In genomic region chr18:71018816-71019215, GRCh38 we compare ENCODE assay signal across 29 cellular contexts.
"Had no signal": no experiment of that assay in that cellular context is flagged by ENCODE, and none has a peak within 500 bp of the region (broad histone marks: within the 10 kb centered on the region; RNA-seq: fewer than 3 reads in every experiment).

No MANE protein-coding gene starts in this region.

- H3K27me3 Mint-ChIP-seq: stimulated activated memory B cell treated with anti-CD40 and anti-IgM and Interleukin-4, amounts not matched to agents 10 μg/mL and 1 μg/mL and 100 μg/mL, for 72 hours; stimulated activated naive B cell treated with anti-CD40 and anti-IgM and Interleukin-4, amounts not matched to agents 10 μg/mL and 1 μg/mL and 100 μg/mL, for 72 hours; stimulated activated naive CD8-positive, alpha-beta T cell treated with anti-CD3 and anti-CD28 coated beads, Interleukin-15, amount 100 ng/mL, for 72 hours; stimulated activated naive CD8-positive, alpha-beta T cell treated with anti-CD3 and anti-CD28 coated beads, Interleukin-15, Interleukin-2, amounts not matched to agents 100 ng/mL and 50 ng/mL, for 24 hours; type B pancreatic cell had no signal

- FAIRE-seq: urothelium cell line had no signal

- H3K27me3 ChIP-seq: stomach, suprapubic skin, testis, thyroid gland, tibial artery, tibial nerve, transverse colon, upper lobe of left lung, upper lobe of right lung, uterus, vagina had no signal

- H3K4me3 Mint-ChIP-seq: stimulated activated effector memory CD8-positive, alpha-beta T cell treated with anti-CD3 and anti-CD28 coated beads, Interleukin-12 subunit alpha, Interleukin-12 subunit beta, amount 100 ng/mL, for 72 hours; stimulated activated memory B cell treated with anti-CD40 and anti-IgM and Interleukin-4, amounts not matched to agents 10 μg/mL and 1 μg/mL and 100 μg/mL, for 72 hours; stimulated activated naive B cell treated with anti-CD40 and anti-IgM and Interleukin-4, amounts not matched to agents 10 μg/mL and 1 μg/mL and 100 μg/mL, for 72 hours; stimulated activated naive CD8-positive, alpha-beta T cell treated with anti-CD3 and anti-CD28 coated beads, Interleukin-15, amount 100 ng/mL, for 72 hours; stimulated activated naive CD8-positive, alpha-beta T cell treated with anti-CD3 and anti-CD28 coated beads, Interleukin-15, Interleukin-2, amounts not matched to agents 100 ng/mL and 50 ng/mL, for 24 hours; type B pancreatic cell had no signal

- H3K27ac Mint-ChIP-seq: stimulated activated effector memory CD8-positive, alpha-beta T cell treated with anti-CD3 and anti-CD28 coated beads, Interleukin-12 subunit alpha, Interleukin-12 subunit beta, amount 100 ng/mL, for 72 hours; stimulated activated memory B cell treated with anti-CD40 and anti-IgM and Interleukin-4, amounts not matched to agents 10 μg/mL and 1 μg/mL and 100 μg/mL, for 72 hours; stimulated activated naive B cell treated with anti-CD40 and anti-IgM and Interleukin-4, amounts not matched to agents 10 μg/mL and 1 μg/mL and 100 μg/mL, for 72 hours; stimulated activated naive CD8-positive, alpha-beta T cell treated with anti-CD3 and anti-CD28 coated beads, Interleukin-15, amount 100 ng/mL, for 72 hours; stimulated activated naive CD8-positive, alpha-beta T cell treated with anti-CD3 and anti-CD28 coated beads, Interleukin-15, Interleukin-2, amounts not matched to agents 100 ng/mL and 50 ng/mL, for 24 hours; type B pancreatic cell had no signal

- H3K4me1 Mint-ChIP-seq: stimulated activated effector memory CD8-positive, alpha-beta T cell treated with anti-CD3 and anti-CD28 coated beads, Interleukin-12 subunit alpha, Interleukin-12 subunit beta, amount 100 ng/mL, for 72 hours; stimulated activated memory B cell treated with anti-CD40 and anti-IgM and Interleukin-4, amounts not matched to agents 10 μg/mL and 1 μg/mL and 100 μg/mL, for 72 hours; stimulated activated naive B cell treated with anti-CD40 and anti-IgM and Interleukin-4, amounts not matched to agents 10 μg/mL and 1 μg/mL and 100 μg/mL, for 72 hours; stimulated activated naive CD8-positive, alpha-beta T cell treated with anti-CD3 and anti-CD28 coated beads, Interleukin-15, amount 100 ng/mL, for 72 hours had no signal

- DNase-seq: stimulated activated CD4-positive, alpha-beta T cell treated with anti-CD3 and anti-CD28 coated beads, Interleukin-2, amount 100 ng/mL, for 48 hours; stimulated activated CD4-positive, alpha-beta T cell treated with anti-CD3 and anti-CD28 coated beads, Interleukin-4, amount 100 ng/mL, for 1 hour; stimulated activated CD4-positive, alpha-beta T cell treated with anti-CD3 and anti-CD28 coated beads, Interleukin-4, amount 100 ng/mL, for 24 hours; stimulated activated CD4-positive, alpha-beta T cell treated with anti-CD3 and anti-CD28 coated beads, Interleukin-4, amount 100 ng/mL, for 4 hours; stimulated activated CD8-positive, alpha-beta memory T cell treated with anti-CD3 and anti-CD28 coated beads, Interleukin-4, amount 100 ng/mL, for 48 hours; stimulated activated naive B cell treated with anti-CD40 and anti-IgM and Interleukin-4, amounts not matched to agents 10 μg/mL and 1 μg/mL and 100 μg/mL, for 72 hours; stimulated activated naive CD4-positive, alpha-beta T cell; stimulated activated naive CD4-positive, alpha-beta T cell treated with Interleukin-2 at 50 U/mL for 16 hours; stimulated activated naive CD8-positive, alpha-beta T cell treated with anti-CD3 and anti-CD28 coated beads, Interleukin-15, amount 100 ng/mL, for 72 hours; stimulated activated naive CD8-positive, alpha-beta T cell treated with anti-CD3 and anti-CD28 coated beads, Interleukin-15, Interleukin-2, amounts not matched to agents 100 U/mL and 50 U/mL, for 24 hours; stomach; substantia nigra; testis; thyroid gland; tibial artery; transverse colon; trophoblast cell; upper lobe of left lung; upper lobe of right lung; uterus had no signal

- H3K27ac ChIP-seq: stomach, suprapubic skin, testis, thoracic aorta, thyroid gland, tibial artery, tibial nerve, transverse colon, upper lobe of left lung, upper lobe of right lung, uterus, vagina had no signal

- H3K36me3 Mint-ChIP-seq: stimulated activated effector memory CD8-positive, alpha-beta T cell treated with anti-CD3 and anti-CD28 coated beads, Interleukin-12 subunit alpha, Interleukin-12 subunit beta, amount 100 ng/mL, for 72 hours; stimulated activated memory B cell treated with anti-CD40 and anti-IgM and Interleukin-4, amounts not matched to agents 10 μg/mL and 1 μg/mL and 100 μg/mL, for 72 hours; stimulated activated naive B cell treated with anti-CD40 and anti-IgM and Interleukin-4, amounts not matched to agents 10 μg/mL and 1 μg/mL and 100 μg/mL, for 72 hours; type B pancreatic cell had no signal

- H3K9me3 ChIP-seq: suprapubic skin, testis, thoracic aorta, thyroid gland, upper lobe of left lung, upper lobe of right lung, uterus, vagina had no signal

- H3K4me3 ChIP-seq: stomach, suprapubic skin, testis, thoracic aorta, thyroid gland, tibial artery, tibial nerve, transverse colon, upper lobe of left lung, upper lobe of right lung, uterus, vagina had no signal

- ATAC-seq: stimulated activated effector memory CD8-positive, alpha-beta T cell treated with anti-CD3 and anti-CD28 coated beads, Interleukin-12 subunit alpha, Interleukin-12 subunit beta, amount 100 ng/mL, for 72 hours; stimulated activated memory B cell treated with anti-CD40 and anti-IgM and Interleukin-4, amounts not matched to agents 10 μg/mL and 1 μg/mL and 100 μg/mL, for 72 hours; stimulated activated naive B cell treated with anti-CD40 and anti-IgM and Interleukin-4, amounts not matched to agents 10 μg/mL and 1 μg/mL and 100 μg/mL, for 72 hours; stimulated activated naive CD8-positive, alpha-beta T cell treated with anti-CD3 and anti-CD28 coated beads, Interleukin-15, amount 100 ng/mL, for 72 hours; stimulated activated naive CD8-positive, alpha-beta T cell treated with anti-CD3 and anti-CD28 coated beads, Interleukin-15, Interleukin-2, amounts not matched to agents 100 U/mL and 50 U/mL, for 24 hours; upper lobe of right lung had no signal

- H3K36me3 ChIP-seq: stomach, suprapubic skin, thoracic aorta, thyroid gland, tibial artery, tibial nerve, transverse colon, upper lobe of left lung, upper lobe of right lung, uterus, vagina had no signal

- H3K4me1 ChIP-seq: stomach, suprapubic skin, testis, thyroid gland, tibial artery, tibial nerve, transverse colon, upper lobe of left lung, upper lobe of right lung, uterus, vagina had no signal
